ENCODE assay signal across 8 cellular contexts in the genomic region with DNA sequence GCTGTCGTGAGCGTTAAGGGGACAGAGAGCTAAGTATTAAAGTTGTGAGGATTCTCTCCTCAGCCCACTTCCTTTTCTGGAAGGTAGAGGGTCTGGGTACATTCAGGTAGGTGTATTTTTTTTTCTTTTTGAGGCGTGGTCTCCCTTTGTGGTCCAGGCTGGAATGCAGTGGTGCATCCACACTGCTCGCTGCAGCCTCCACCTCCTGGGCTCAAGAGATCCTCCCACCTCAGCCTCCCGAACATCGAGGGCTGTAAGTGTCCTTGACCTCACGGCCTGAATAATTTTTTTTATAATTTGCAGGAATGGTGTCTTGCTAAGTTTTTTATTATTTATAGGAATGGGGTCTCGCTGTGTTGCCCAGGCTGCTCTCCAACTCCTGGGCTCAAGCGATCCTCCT. TPM values are rescaled to one million over a fixed set of nuclear protein-coding genes. Genes with fewer than 3 reads are reported as not detected.
DNase-seq lines count a peak whose midpoint lies in the region; ATAC-seq and TF ChIP-seq lines count a peak whose summit lies in the region.

No MANE protein-coding gene starts in this region.

- H3K27ac Mint-ChIP-seq in memory B cell, result peak overlapping the region; percentile 18

- 85 to 93% (median 91%) methylated on average over 9 of the region's 9 CpGs for WGBS in heart left ventricle, 4 donors

- peaks cover 16% of the 10 kb centered on the region for H3K36me3 Mint-ChIP-seq in memory B cell

- in situ Hi-C loops in astrocyte of the cerebellum (cut with HindIII; ENCODE audit: low sequenced_read_pairs), result no loop called here

- H3K27ac ChIP-seq in heart left ventricle (peak overlapping the region in 1 of 12 donors; percentile 92), upper lobe of right lung (no peak overlapping the region)

- no peaks in the 10 kb centered on the region for H3K9me3 Mint-ChIP-seq in memory B cell

- ATAC-seq in heart left ventricle (no peak), Right ventricle myocardium superior (ENCODE audit: poor library complexity) (no peak), memory B cell (ENCODE audit: low read depth) (no peak), upper lobe of right lung (no peak), HG03039 (IDR thresholded peaks at IDR 0.05; ENCODE audit: unreplicated experiment) (no peak)

- H3K4me3 Mint-ChIP-seq in memory B cell, result peak overlapping the region; percentile 80

- DNase-seq in heart left ventricle (peak in 1 of 5 donors; percentile 8), Right ventricle myocardium superior (no peak), astrocyte of the cerebellum (ENCODE audit: low read depth) (no peak), memory B cell (ENCODE audit: low spot score in 2 of 2) (no peak), upper lobe of right lung (no peak), activated gamma-delta T cell treated with Interleukin-2 at 50 U/mL for 16 hours (no peak)
- DNase-seq in stimulated activated CD8-positive, alpha-beta memory T cell treated with anti-CD3 and anti-CD28 coated beads, Interleukin-4, amount 100 ng/mL, for 48 hours, result no peak

- no peaks in the 10 kb centered on the region for H3K9me3 ChIP-seq in heart left ventricle
- no peaks in the 10 kb centered on the region for H3K9me3 ChIP-seq in upper lobe of right lung

- intact Hi-C loops in heart left ventricle (cut with DNase I), result loop anchor here in 1 of 10 donors (5.0 kb wide), 1 partner anchor 38 kb away; a partner anchor contains a TSS
- intact Hi-C loops in Right ventricle myocardium superior (cut with DNase I), result no loop called here
- intact Hi-C loops in upper lobe of right lung (cut with DNase I), result no loop called here

- H3K27me3 ChIP-seq in heart left ventricle (no peaks in the 10 kb centered on the region), upper lobe of right lung (no peaks in the 10 kb centered on the region)

- H3K4me1 ChIP-seq in heart left ventricle (peaks cover 0 to 25% (median 9%) of the 10 kb centered on the region in 12 donors), upper lobe of right lung (peaks cover 9% of the 10 kb centered on the region)

- H3K4me1 Mint-ChIP-seq in memory B cell, result peaks cover 9% of the 10 kb centered on the region

- no peak for TF ChIP-seq POLR2A in heart left ventricle (IDR thresholded peaks at IDR 0.05)

- H3K4me3 ChIP-seq in heart left ventricle (peak overlapping the region in 11 of 12 donors; percentile 62 to 94 (median 79)), astrocyte of the cerebellum (ENCODE audit: low read depth, low read length) (peak overlapping the region; percentile 93), upper lobe of right lung (peak overlapping the region; percentile 88)

- H3K36me3 ChIP-seq in heart left ventricle, result peaks cover 0 to 48% (median 39%) of the 10 kb centered on the region in 9 donors
- H3K36me3 ChIP-seq in upper lobe of right lung, result peaks cover 35% of the 10 kb centered on the region

- H3K27me3 Mint-ChIP-seq in memory B cell, result no peaks in the 10 kb centered on the region

- TF ChIP-seq CTCF in heart left ventricle (IDR thresholded peaks at IDR 0.05), result no peak
- TF ChIP-seq CTCF in astrocyte of the cerebellum (IDR thresholded peaks at IDR 0.05; ENCODE audit: low read depth, low read length, missing control alignments), result no peak
- TF ChIP-seq CTCF in upper lobe of right lung (IDR thresholded peaks at IDR 0.05), result no peak

RNA-seq across cellular contexts. Expression of a gene that starts 1.4 kb away (rescaled TPM):
- total RNA-seq in heart left ventricle (10 to 100 TPM in 2 of 9 donors, 1 to 10 TPM in 7; 6.1 to 10.7 (median 8.1) TPM), Right ventricle myocardium superior (5.8 TPM), upper lobe of right lung (19.9 TPM)
- 10 to 100 TPM in 1 of 2 donors, 1 to 10 TPM in 1; 8.8 to 13.5 TPM for polyA plus RNA-seq in heart left ventricle

RNA-seq across cellular contexts. Expression of a gene that starts 19.2 kb away (rescaled TPM):
- total RNA-seq in heart left ventricle (10 to 100 TPM; 10.3 to 27.8 (median 18.3) TPM), Right ventricle myocardium superior (12.3 TPM), upper lobe of right lung (41.4 TPM)
- polyA plus RNA-seq in heart left ventricle, result 10 to 100 TPM in 1 of 2 donors, 1 to 10 TPM in 1; 9.8 to 10.5 TPM

RNA-seq across cellular contexts. Expression of a gene that starts 36.1 kb away (rescaled TPM):
- 10 to 100 TPM; 21.9 to 56.0 (median 42.4) TPM for total RNA-seq in heart left ventricle
- polyA plus RNA-seq in heart left ventricle, result 10 to 100 TPM; 23.0 to 24.7 TPM
- total RNA-seq in Right ventricle myocardium superior, result 49.8 TPM
- total RNA-seq in upper lobe of right lung, result 32.4 TPM
